ENCODE assay signal across 7 cellular contexts in the genomic region with DNA sequence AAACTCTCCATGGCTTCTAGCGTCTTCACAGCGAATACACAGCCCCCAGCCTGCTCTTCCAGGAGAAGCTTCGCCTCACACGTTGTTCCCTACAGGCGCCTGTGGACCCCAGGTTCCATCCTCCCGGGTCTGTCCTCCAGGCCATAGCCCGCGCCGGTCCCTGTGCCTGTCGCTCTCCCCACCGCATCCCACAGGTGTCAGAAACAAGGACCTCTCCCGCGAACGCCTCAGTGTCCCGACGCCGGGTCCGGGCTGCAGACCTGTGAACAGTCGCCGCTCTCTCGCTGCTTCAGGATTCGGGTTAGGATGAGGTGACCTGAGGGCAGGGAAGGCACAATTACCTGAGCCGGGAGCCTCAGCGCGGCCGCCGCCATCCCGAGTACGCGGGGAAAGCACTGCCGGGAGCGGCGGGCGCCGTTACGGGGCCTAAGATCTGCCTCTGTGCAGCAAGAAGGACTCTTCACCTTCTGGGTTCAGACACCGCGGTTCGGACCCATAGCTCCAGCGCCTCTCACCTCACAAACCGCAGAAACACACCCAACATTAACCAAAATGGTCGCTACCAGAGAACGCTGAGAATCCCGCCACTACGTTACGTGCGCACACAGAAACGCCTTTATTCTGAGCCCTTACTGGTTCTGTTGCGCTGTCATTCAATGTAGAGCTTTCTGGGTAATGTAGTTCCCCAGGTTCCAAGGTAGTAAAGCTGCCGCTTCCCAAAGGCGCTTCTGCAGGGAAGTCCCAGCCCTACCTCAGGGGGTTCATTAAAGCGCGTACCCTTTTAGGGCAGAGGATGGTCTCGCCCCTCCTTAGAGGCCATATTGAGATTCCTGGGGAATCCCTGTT. TPM values are rescaled to one million over a fixed set of nuclear protein-coding genes. Genes with fewer than 3 reads are reported as not detected.
DNase-seq lines count a peak whose midpoint lies in the region; ATAC-seq and FAIRE-seq lines count a peak whose summit lies in the region.

A gene (minus strand): TSS at position 583 of the 846 bp plus-strand sequence. CDS start 1,580 bp downstream, outside the sequence.

- DNase-seq in GM19239 (ENCODE audit: insufficient read length, low spot score) (no peak), NCI-H82 treated with DMSO at 0.1 percent for 48 hours (lab: John Stamatoyannopoulos, UW; ENCODE audit: unreplicated experiment) (peak; percentile 85), Right ventricle myocardium superior (peak; percentile 52), non-pigmented ciliary epithelial cell (ENCODE audit: low read depth) (peak; percentile 51), UCSD-AML1 (lab: John Stamatoyannopoulos, UW; ENCODE audit: unreplicated experiment) (no peak), NCI-H1417 (lab: John Stamatoyannopoulos, UW) (no peak)
- DNase-seq in activated naive CD8-positive, alpha-beta T cell treated with anti-CD3 and anti-CD28 coated beads, Interleukin-2, amount 50 U/mL, for 24 hours: peak; percentile 32

- intact Hi-C loops in Right ventricle myocardium superior (cut with DNase I): no loop called here

- peak; percentile 68 for FAIRE-seq in GM19239 (lab: Jason Lieb, UNC)

- H3K9me3 Mint-ChIP-seq in activated naive CD8-positive, alpha-beta T cell treated with anti-CD3 and anti-CD28 coated beads, Interleukin-2, amount 50 U/mL, for 24 hours: peaks cover 62% of the 10 kb centered on the region

- peaks cover 6% of the 10 kb centered on the region for H3K4me1 Mint-ChIP-seq in activated naive CD8-positive, alpha-beta T cell treated with anti-CD3 and anti-CD28 coated beads, Interleukin-2, amount 50 U/mL, for 24 hours

- peak within 1 kb of the TSS; percentile 60 for H3K27ac Mint-ChIP-seq in activated naive CD8-positive, alpha-beta T cell treated with anti-CD3 and anti-CD28 coated beads, Interleukin-2, amount 50 U/mL, for 24 hours

- H3K27me3 Mint-ChIP-seq in activated naive CD8-positive, alpha-beta T cell treated with anti-CD3 and anti-CD28 coated beads, Interleukin-2, amount 50 U/mL, for 24 hours: no peaks in the 10 kb centered on the region

- peaks cover 68% of the 10 kb centered on the region for H3K36me3 Mint-ChIP-seq in activated naive CD8-positive, alpha-beta T cell treated with anti-CD3 and anti-CD28 coated beads, Interleukin-2, amount 50 U/mL, for 24 hours (ENCODE audit: low read depth)

- H3K4me3 Mint-ChIP-seq in activated naive CD8-positive, alpha-beta T cell treated with anti-CD3 and anti-CD28 coated beads, Interleukin-2, amount 50 U/mL, for 24 hours: peak within 1 kb of the TSS; percentile 78

- ATAC-seq in activated naive CD8-positive, alpha-beta T cell treated with anti-CD3 and anti-CD28 coated beads, Interleukin-2, amount 50 U/mL, for 24 hours: peak; percentile 89
- ATAC-seq in Right ventricle myocardium superior (ENCODE audit: poor library complexity): peak; percentile 98

RNA-seq across cellular contexts. Expression of the gene that starts here (rescaled TPM):
- 13.5 TPM for total RNA-seq in Right ventricle myocardium superior

Comparison
In these comparisons a context has a peak if more than half of its experiments do, and no peak if none do; other contexts are left out.
1. DNase-seq: peak in NCI-H82 treated with DMSO at 0.1 percent for 48 hours (single experiment), activated naive CD8-positive, alpha-beta T cell treated with anti-CD3 and anti-CD28 coated beads, Interleukin-2, amount 50 U/mL, for 24 hours (single experiment), Right ventricle myocardium superior (single experiment) and non-pigmented ciliary epithelial cell (single experiment); none in GM19239 (single experiment), UCSD-AML1 (single experiment) and NCI-H1417 (0 of 3).